In the genomic region with DNA sequence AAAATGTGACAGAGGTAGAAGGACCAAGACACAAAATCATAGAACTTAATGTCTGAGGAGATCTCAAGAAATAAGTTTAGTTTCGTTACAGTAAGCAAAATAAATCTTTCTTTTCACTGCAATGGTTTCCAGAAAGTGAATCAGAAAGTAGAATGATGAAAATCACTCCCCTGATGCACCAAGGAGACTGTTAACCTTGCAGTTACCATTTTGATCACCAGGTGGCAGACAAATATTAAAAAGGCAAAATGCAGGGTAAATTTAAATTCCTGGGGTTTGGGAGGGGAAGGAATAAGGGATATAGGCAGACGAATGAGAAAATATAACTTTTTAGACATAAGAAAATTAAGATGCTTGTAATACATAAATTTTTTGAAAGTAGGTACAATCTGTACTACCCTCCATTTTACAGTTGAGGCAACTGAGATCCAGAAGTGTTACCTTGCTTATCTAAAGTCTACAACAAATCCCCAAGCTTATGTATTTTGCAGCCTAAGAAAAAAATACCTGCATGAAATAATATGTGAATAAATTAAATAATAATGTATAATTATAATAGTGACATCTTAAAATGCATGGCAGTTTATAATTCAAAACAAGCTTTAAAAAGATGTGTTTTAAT, we compare ENCODE assay signal across 8 cellular contexts.
DNase-seq lines count a peak whose midpoint lies in the region; ATAC-seq, FAIRE-seq and TF ChIP-seq lines count a peak whose summit lies in the region.

No MANE protein-coding gene starts in this region.

- intact Hi-C loops in activated CD4-positive, alpha-beta T cell treated with anti-CD3 and anti-CD28 coated beads, Interleukin-2, amount 10 ng/mL, durations not matched to agents 24 days and 14 days (cut with micrococcal nuclease) = loop anchor here (2.0 to 5.0 kb wide), 3 partner anchors 348 to 946 kb away; partner anchors contain the start of gene NEK7
- intact Hi-C loops in endothelial cell of umbilical vein (cut with micrococcal nuclease) = loop anchor here (1.0 to 2.0 kb wide), 2 partner anchors 348 to 403 kb away; no protein-coding TSS in a partner anchor

- H2AFZ ChIP-seq in endothelial cell of umbilical vein (ENCODE audit: low read depth, low read length) = no peak overlapping the region

- BruUV-seq in endothelial cell of umbilical vein (replicated peaks; lab: Mats Ljungman, UMichigan) = no TSS peak

- CTCF ChIA-PET in endothelial cell of umbilical vein (lab: Charles Lee) = interaction anchor here (0.7 to 2.9 kb wide), 22 partner anchors 8 to 1164 kb away, joined by 3 to 29 read pairs (median 5); partner anchors contain the start of gene LHX9

- dilution Hi-C loops in endothelial cell of umbilical vein (cut with MboI; ENCODE audit: extremely low pct_ligation_motif_present, low sequenced_read_pairs) = no loop called here

- H3K27me3 Mint-ChIP-seq in activated CD4-positive, alpha-beta T cell treated with anti-CD3 and anti-CD28 coated beads, Interleukin-2, amount 10 ng/mL, durations not matched to agents 24 days and 14 days = no peaks in the 10 kb centered on the region

- no peak overlapping the region for H3K4me2 ChIP-seq in endothelial cell of umbilical vein (ENCODE audit: insufficient read depth, low read length)

- H3K79me2 ChIP-seq in endothelial cell of umbilical vein (ENCODE audit: control insufficient read depth, insufficient read depth, low read length) = no peaks in the 10 kb centered on the region

- no peaks in the 10 kb centered on the region for H3K27me3 ChIP-seq in endothelial cell of umbilical vein (ENCODE audit: control insufficient read depth in 2 of 2, insufficient read depth in 2 of 2, low read length in 2 of 2)

- H4K20me1 ChIP-seq in endothelial cell of umbilical vein (replicated peaks; ENCODE audit: control insufficient read depth, extremely low read depth, insufficient read depth, low read length) = no peaks in the 10 kb centered on the region

- H3K27ac Mint-ChIP-seq in activated CD4-positive, alpha-beta T cell treated with anti-CD3 and anti-CD28 coated beads, Interleukin-2, amount 10 ng/mL, durations not matched to agents 24 days and 14 days = no peak overlapping the region

- no peaks in the 10 kb centered on the region for H3K9me3 Mint-ChIP-seq in activated CD4-positive, alpha-beta T cell treated with anti-CD3 and anti-CD28 coated beads, Interleukin-2, amount 10 ng/mL, durations not matched to agents 24 days and 14 days

- POLR2A ChIA-PET in endothelial cell of umbilical vein (lab: Charles Lee) = no interaction called here

- H3K4me3 Mint-ChIP-seq in activated CD4-positive, alpha-beta T cell treated with anti-CD3 and anti-CD28 coated beads, Interleukin-2, amount 10 ng/mL, durations not matched to agents 24 days and 14 days = no peak overlapping the region

- no peaks in the 10 kb centered on the region for H3K36me3 ChIP-seq in endothelial cell of umbilical vein (ENCODE audit: control insufficient read depth in 2 of 2, extremely low read depth in 1 of 2, insufficient read depth in 2 of 2, low read length in 2 of 2)

- H3K27ac ChIP-seq in endothelial cell of umbilical vein (ENCODE audit: insufficient read depth, low read depth, low read length) = no peak overlapping the region

- peaks cover 5% of the 10 kb centered on the region for H3K4me1 Mint-ChIP-seq in activated CD4-positive, alpha-beta T cell treated with anti-CD3 and anti-CD28 coated beads, Interleukin-2, amount 10 ng/mL, durations not matched to agents 24 days and 14 days

- no peaks in the 10 kb centered on the region for H3K9me3 ChIP-seq in endothelial cell of umbilical vein (replicated peaks; ENCODE audit: control insufficient read depth, insufficient read depth, low read length)

- no peaks in the 10 kb centered on the region for H3K36me3 Mint-ChIP-seq in activated CD4-positive, alpha-beta T cell treated with anti-CD3 and anti-CD28 coated beads, Interleukin-2, amount 10 ng/mL, durations not matched to agents 24 days and 14 days (ENCODE audit: low read depth)

- peak; percentile 81 for DNase-seq in activated CD4-positive, alpha-beta T cell treated with anti-CD3 and anti-CD28 coated beads, Interleukin-2, amount 10 ng/mL, durations not matched to agents 24 days and 14 days
- no peak for DNase-seq in activated CD4-positive, alpha-beta T cell treated with anti-CD3 and anti-CD28 coated beads for 1 hour
- DNase-seq in RCC 7860 (ENCODE audit: low spot score) (peak; percentile 12), endothelial cell of umbilical vein (ENCODE audit: low read depth, low spot score) (peak; percentile 46), non-pigmented ciliary epithelial cell (ENCODE audit: low read depth) (peak; percentile 10), NK-92 (lab: John Stamatoyannopoulos, UW; ENCODE audit: unreplicated experiment) (no peak)

- TF ChIP-seq POLR2A in endothelial cell of umbilical vein (IDR thresholded peaks at IDR 0.05; ENCODE audit: low read depth, low read length) = no peak

- FAIRE-seq in RCC 7860 (lab: Jason Lieb, UNC) (peak; percentile 72), endothelial cell of umbilical vein (lab: Jason Lieb, UNC) (peak; percentile 82)

- H3K4me1 ChIP-seq in endothelial cell of umbilical vein (ENCODE audit: control insufficient read depth, extremely low read depth, insufficient read depth, low read length) = no peaks in the 10 kb centered on the region

- H3K9me1 ChIP-seq in endothelial cell of umbilical vein (replicated peaks; ENCODE audit: control insufficient read depth, extremely low read depth, insufficient read depth, low read length) = peaks cover 3% of the 10 kb centered on the region

- H3K9ac ChIP-seq in endothelial cell of umbilical vein (replicated peaks; ENCODE audit: extremely low read depth, insufficient read depth, low read length) = no peak overlapping the region

- ATAC-seq in GM19372 (IDR thresholded peaks at IDR 0.05; ENCODE audit: low read depth, unreplicated experiment) (peak; percentile 69), HG03457 (IDR thresholded peaks at IDR 0.05; ENCODE audit: unreplicated experiment) (peak; percentile 50)

- H3K4me3 ChIP-seq in endothelial cell of umbilical vein (replicated peaks in 1 of 3; ENCODE audit: insufficient read depth in 1 of 3, low read depth in 1 of 3, low read length in 3 of 3) = no peak overlapping the region

- TF ChIP-seq CTCF in endothelial cell of umbilical vein (IDR thresholded peaks at IDR 0.05; ENCODE audit: extremely low read depth in 1 of 2, insufficient read depth in 1 of 2, low read depth in 1 of 2, low read length in 2 of 2) = peak; percentile 39 to 51

TF ChIP-seq in endothelial cell of umbilical vein, 7 proteins besides CTCF, POLR2A, EP300 and RAD21:
- TF ChIP-seq EZH2 (IDR thresholded peaks at IDR 0.05; ENCODE audit: borderline replicate concordance, low read depth, low read length, severe bottlenecking) (no peak), POLR2AphosphoS5 (IDR thresholded peaks at IDR 0.05; ENCODE audit: insufficient read depth, low read depth, low read length) (no peak), JUN (IDR thresholded peaks at IDR 0.05; ENCODE audit: borderline replicate concordance, insufficient read depth, insufficient read length, low read depth) (no peak), FOS (IDR thresholded peaks at IDR 0.05; ENCODE audit: borderline replicate concordance, insufficient read depth, low read length) (no peak), MYC (IDR thresholded peaks at IDR 0.05; ENCODE audit: low read depth, low read length) (no peak), GATA2 (IDR thresholded peaks at IDR 0.05; ENCODE audit: insufficient read depth, insufficient read length, low read depth, low read length) (no peak)
- TF ChIP-seq, protein P1, sequence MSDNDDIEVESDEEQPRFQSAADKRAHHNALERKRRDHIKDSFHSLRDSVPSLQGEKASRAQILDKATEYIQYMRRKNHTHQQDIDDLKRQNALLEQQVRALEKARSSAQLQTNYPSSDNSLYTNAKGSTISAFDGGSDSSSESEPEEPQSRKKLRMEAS (IDR thresholded peaks at IDR 0.05; ENCODE audit: insufficient read depth, insufficient read length) = no peak

Comparison
In these comparisons a context has a peak if more than half of its experiments do, and no peak if none do; other contexts are left out.
1. DNase-seq: peak in activated CD4-positive, alpha-beta T cell treated with anti-CD3 and anti-CD28 coated beads, Interleukin-2, amount 10 ng/mL, durations not matched to agents 24 days and 14 days (single experiment), RCC 7860 (single experiment), endothelial cell of umbilical vein (single experiment) and non-pigmented ciliary epithelial cell (single experiment); none in activated CD4-positive, alpha-beta T cell treated with anti-CD3 and anti-CD28 coated beads for 1 hour (single experiment) and NK-92 (single experiment).